ENCODE assay signal across 8 cellular contexts in genomic region chr15:90352109-90352893, GRCh38. TPM values are rescaled to one million over a fixed set of nuclear protein-coding genes. Genes with fewer than 3 reads are reported as not detected.
DNase-seq lines count a peak whose midpoint lies in the region; ATAC-seq and TF ChIP-seq lines count a peak whose summit lies in the region.

Gene ZNF774, plus strand, starts transcription at chr15:90352284. Its CDS starts 2,377 bp downstream, at chr15:90354661.

- H3K36me3 Mint-ChIP-seq in activated naive CD8-positive, alpha-beta T cell treated with anti-CD3 and anti-CD28 coated beads, Interleukin-2, amount 50 U/mL, for 24 hours (ENCODE audit: low read depth): no peaks in the 10 kb centered on the region

- H3K36me3 ChIP-seq in SU-DHL-6 (ENCODE audit: low read length): no peaks in the 10 kb centered on the region
- H3K36me3 ChIP-seq in heart right ventricle: peaks cover 0 to 19% (median 0%) of the 10 kb centered on the region in 9 donors
- no peaks in the 10 kb centered on the region for H3K36me3 ChIP-seq in upper lobe of left lung

- TF ChIP-seq POLR2A in upper lobe of left lung (IDR thresholded peaks at IDR 0.05): peak in 3 of 4 donors; percentile 18 to 67 (median 52)

- H3K9me3 ChIP-seq in SU-DHL-6 (ENCODE audit: insufficient read depth, low read length): no peaks in the 10 kb centered on the region
- no peaks in the 10 kb centered on the region for H3K9me3 ChIP-seq in heart right ventricle
- H3K9me3 ChIP-seq in upper lobe of left lung: no peaks in the 10 kb centered on the region

- no peaks in the 10 kb centered on the region for H4K20me1 ChIP-seq in SU-DHL-6 (ENCODE audit: low read depth, low read length)

- peak within 1 kb of the TSS; percentile 83 for H3K4me3 Mint-ChIP-seq in activated naive CD8-positive, alpha-beta T cell treated with anti-CD3 and anti-CD28 coated beads, Interleukin-2, amount 50 U/mL, for 24 hours

- H3K9me2 ChIP-seq in SU-DHL-6 (replicated peaks; ENCODE audit: insufficient read depth, low read length): no peaks in the 10 kb centered on the region

- no peak for TF ChIP-seq EP300 in upper lobe of left lung (IDR thresholded peaks at IDR 0.05)

- no peaks in the 10 kb centered on the region for H3K27me3 ChIP-seq in SU-DHL-6 (ENCODE audit: low read length)
- H3K27me3 ChIP-seq in heart right ventricle: no peaks in the 10 kb centered on the region
- H3K27me3 ChIP-seq in upper lobe of left lung: no peaks in the 10 kb centered on the region

- H3K4me2 ChIP-seq in SU-DHL-6 (ENCODE audit: low read depth, low read length, poor library complexity, severe bottlenecking): peak within 1 kb of the TSS; percentile 61

- DNase-seq in NCI-H1417 (lab: John Stamatoyannopoulos, UW) (peak; percentile 98 to 100 (median 98)), heart right ventricle (peak; percentile 87 to 96), posterior cingulate gyrus (peak; percentile 77 to 98 (median 88)), upper lobe of left lung (peak; percentile 93 to 95)
- peak; percentile 90 for DNase-seq in activated naive CD8-positive, alpha-beta T cell treated with anti-CD3 and anti-CD28 coated beads, Interleukin-2, amount 50 U/mL, for 24 hours

- no peaks in the 10 kb centered on the region for H3F3A ChIP-seq in SU-DHL-6 (ENCODE audit: insufficient read depth)

- H3K4me1 Mint-ChIP-seq in activated naive CD8-positive, alpha-beta T cell treated with anti-CD3 and anti-CD28 coated beads, Interleukin-2, amount 50 U/mL, for 24 hours: peaks cover 10% of the 10 kb centered on the region

- no peaks in the 10 kb centered on the region for H3K79me2 ChIP-seq in SU-DHL-6 (ENCODE audit: insufficient read depth, low read length)

- peak within 1 kb of the TSS; percentile 92 for H2AFZ ChIP-seq in SU-DHL-6 (ENCODE audit: low read depth, low read length, severe bottlenecking)

- peak within 1 kb of the TSS; percentile 90 for H3K4me3 ChIP-seq in GM12875 (ENCODE audit: low read depth, low read length)
- peak within 1 kb of the TSS; percentile 70 for H3K4me3 ChIP-seq in SU-DHL-6 (ENCODE audit: insufficient read depth, low read length, poor library complexity, severe bottlenecking)
- H3K4me3 ChIP-seq in heart right ventricle: peak within 1 kb of the TSS; percentile 72 to 97 (median 85)
- peak within 1 kb of the TSS; percentile 48 to 89 (median 67) for H3K4me3 ChIP-seq in upper lobe of left lung

- no peaks in the 10 kb centered on the region for H3K9me3 Mint-ChIP-seq in activated naive CD8-positive, alpha-beta T cell treated with anti-CD3 and anti-CD28 coated beads, Interleukin-2, amount 50 U/mL, for 24 hours

- no peak for TF ChIP-seq CTCF in GM12875 (IDR thresholded peaks at IDR 0.05; ENCODE audit: borderline replicate concordance, insufficient read depth, low read depth, low read length)
- no peak for TF ChIP-seq CTCF in SU-DHL-6 (IDR thresholded peaks at IDR 0.05; ENCODE audit: insufficient read depth, low read length, poor library complexity, severe bottlenecking)
- TF ChIP-seq CTCF in heart right ventricle (IDR thresholded peaks at IDR 0.05): no peak
- TF ChIP-seq CTCF in upper lobe of left lung (IDR thresholded peaks at IDR 0.05): no peak

- H3K9ac ChIP-seq in SU-DHL-6 (ENCODE audit: low read length): peak within 1 kb of the TSS; percentile 63

- peak within 1 kb of the TSS; percentile 68 for H3K27ac Mint-ChIP-seq in activated naive CD8-positive, alpha-beta T cell treated with anti-CD3 and anti-CD28 coated beads, Interleukin-2, amount 50 U/mL, for 24 hours

- WGBS in heart right ventricle, 2 donors: 2% methylated on average over 53 of the region's 53 CpGs
- WGBS in upper lobe of left lung, 2 donors: 0% methylated on average over 8 to 47 of the region's 53 CpGs

- ATAC-seq in HG02763 (IDR thresholded peaks at IDR 0.05; ENCODE audit: unreplicated experiment): peak; percentile 98
- peak; percentile 98 for ATAC-seq in activated naive CD8-positive, alpha-beta T cell treated with anti-CD3 and anti-CD28 coated beads, Interleukin-2, amount 50 U/mL, for 24 hours
- ATAC-seq in heart right ventricle: peak; percentile 98 to 100 (median 99)
- ATAC-seq in upper lobe of left lung (ENCODE audit: low FRiP score in 2 of 2): peak; percentile 98

- intact Hi-C loops in heart right ventricle (cut with DNase I) (no loop called here), posterior cingulate gyrus (cut with DNase I) (loop anchor here (5.0 kb wide), 1 partner anchor 35 kb away; the partner anchor contains the start of gene IQGAP1)

- no peak within 1 kb of the TSS for H3K27ac ChIP-seq in SU-DHL-6 (ENCODE audit: low read depth, low read length)
- H3K27ac ChIP-seq in heart right ventricle: peak within 1 kb of the TSS in 9 of 10 donors; percentile 67 to 91 (median 80)
- H3K27ac ChIP-seq in upper lobe of left lung: peak within 1 kb of the TSS; percentile 51 to 77 (median 67)

- H3K27me3 Mint-ChIP-seq in activated naive CD8-positive, alpha-beta T cell treated with anti-CD3 and anti-CD28 coated beads, Interleukin-2, amount 50 U/mL, for 24 hours: peaks cover 5% of the 10 kb centered on the region

- H3K4me1 ChIP-seq in heart right ventricle: peaks cover 0 to 13% (median 9%) of the 10 kb centered on the region in 9 donors
- H3K4me1 ChIP-seq in upper lobe of left lung: peaks cover 4 to 10% (median 6%) of the 10 kb centered on the region in 4 donors

RNA-seq across cellular contexts. Expression of gene ZNF774, which starts in this region (rescaled TPM):
- total RNA-seq in heart right ventricle (10 to 100 TPM in 2 of 10 donors, 1 to 10 TPM in 8; 2.2 to 19.6 (median 7.0) TPM), upper lobe of left lung (1 to 10 TPM in 5 of 6 donors, under 1 TPM in 1; 1.00 to 8.4 (median 3.4) TPM)
- 1 to 10 TPM; 2.8 to 4.2 TPM for polyA plus RNA-seq in heart right ventricle
